8 cellular contexts compared by ENCODE assay signal in genomic region chr2:164479460-164479859, GRCh38.
DNase-seq lines count a peak whose midpoint lies in the region; ATAC-seq and TF ChIP-seq lines count a peak whose summit lies in the region.

No MANE protein-coding gene starts in this region.

- TF ChIP-seq CTCF in AG09309 (IDR thresholded peaks at IDR 0.05; ENCODE audit: control insufficient read depth, insufficient read depth, low read depth, low read length, missing control alignments) = peak; percentile 49
- 0 out of 2 replicates have a peak, but pooled peaks have one; percentile 16 for TF ChIP-seq CTCF in WTC11 (IDR thresholded peaks at IDR 0.05)

- POLR2A ChIA-PET in WTC11 (lab: Charles Lee) = no interaction called here

- CTCF ChIA-PET in WTC11 (lab: Charles Lee) = interaction anchor here (0.8 to 1.0 kb wide), 2 partner anchors 48 to 49 kb away, joined by 3 to 4 read pairs; no protein-coding TSS in a partner anchor

- no peak overlapping the region for H3K4me3 ChIP-seq in AG09309 (ENCODE audit: control insufficient read depth, low read depth, low read length)

- ATAC-seq in WTC11 (peak; percentile 68), GM19324 (IDR thresholded peaks at IDR 0.05; ENCODE audit: low FRiP score, unreplicated experiment) (no peak), GM21367 (IDR thresholded peaks at IDR 0.05; ENCODE audit: unreplicated experiment) (no peak)

- no peak overlapping the region; the same call in 1 of the 2 replicates for H3K27ac Mint-ChIP-seq in WTC11

- H3K36me3 Mint-ChIP-seq in WTC11 = no peaks in the 10 kb centered on the region

- H3K4me3 Mint-ChIP-seq in WTC11 = no peak overlapping the region

- peaks cover 4% of the 10 kb centered on the region for H3K4me1 Mint-ChIP-seq in WTC11

- H3K27me3 Mint-ChIP-seq in WTC11 (ENCODE audit: low read depth) = no peaks in the 10 kb centered on the region

- in situ Hi-C loops in KBM-7 (cut with MboI; ENCODE audit: low pct_unique_long_range_greater_than_20kb, low sequenced_read_pairs) = no loop called here

- DNase-seq in AG09309 (ENCODE audit: low read depth) = no peak
- peak; percentile 3 for DNase-seq in KBM-7
- peak; percentile 57 for DNase-seq in WTC11 (ENCODE audit: low spot score)
- peak; percentile 72 for DNase-seq in left kidney (ENCODE audit: low read depth, low spot score)
- no peak for DNase-seq in activated gamma-delta T cell treated with Interleukin-2 at 50 U/mL for 16 hours
- no peak for DNase-seq in NCI-H2107 treated with DMSO at 0.1 percent for 48 hours (lab: John Stamatoyannopoulos, UW; ENCODE audit: unreplicated experiment)

- H3K9me3 Mint-ChIP-seq in WTC11 = no peaks in the 10 kb centered on the region

TF ChIP-seq in WTC11, 78 proteins besides CTCF, POLR2A, EP300 and RAD21:
- TF ChIP-seq MAX (CRISPR knock-in tag; IDR thresholded peaks at IDR 0.05) = no peak
- no peak for TF ChIP-seq EMX1 (CRISPR knock-in tag; IDR thresholded peaks at IDR 0.05)
- TF ChIP-seq SOX15 (CRISPR knock-in tag; IDR thresholded peaks at IDR 0.05) = no peak
- TF ChIP-seq TEAD1 (CRISPR knock-in tag; IDR thresholded peaks at IDR 0.05) = no peak
- no peak for TF ChIP-seq PRDM15 (CRISPR knock-in tag; IDR thresholded peaks at IDR 0.05)
- TF ChIP-seq NFE2L1 (CRISPR knock-in tag; IDR thresholded peaks at IDR 0.05) = no peak
- no peak for TF ChIP-seq SMAD3 (CRISPR knock-in tag; IDR thresholded peaks at IDR 0.05; ENCODE audit: borderline replicate concordance)
- TF ChIP-seq GTF2I (CRISPR knock-in tag; conservative IDR thresholded peaks at IDR 0.05) = no peak
- no peak for TF ChIP-seq ZBTB21 (CRISPR knock-in tag; IDR thresholded peaks at IDR 0.05; ENCODE audit: borderline replicate concordance)
- TF ChIP-seq JAZF1 (CRISPR knock-in tag; IDR thresholded peaks at IDR 0.05) = no peak
- TF ChIP-seq NR1H2 (CRISPR knock-in tag; IDR thresholded peaks at IDR 0.05) = no peak
- no peak for TF ChIP-seq E2F1 (CRISPR knock-in tag; IDR thresholded peaks at IDR 0.05)
- no peak for TF ChIP-seq ZNF425 (CRISPR knock-in tag; conservative IDR thresholded peaks at IDR 0.05)

Comparison
In these comparisons a context has a peak if more than half of its experiments do, and no peak if none do; other contexts are left out.
1. DNase-seq: peak in KBM-7 (single experiment), WTC11 (single experiment) and left kidney (single experiment); none in AG09309 (single experiment), activated gamma-delta T cell treated with Interleukin-2 at 50 U/mL for 16 hours (single experiment) and NCI-H2107 treated with DMSO at 0.1 percent for 48 hours (single experiment).